ENCODE assay signal across 11 cellular contexts in genomic region chr3:99659032-99659431, GRCh38. TPM values are rescaled to one million over a fixed set of nuclear protein-coding genes. Genes with fewer than 3 reads are reported as not detected.
DNase-seq lines count a peak whose midpoint lies in the region; ATAC-seq and TF ChIP-seq lines count a peak whose summit lies in the region.
"Had no signal": no experiment of that assay in that cellular context is flagged by ENCODE, and none has a peak within 500 bp of the region (broad histone marks: within the 10 kb centered on the region; RNA-seq: fewer than 3 reads in every experiment).

No MANE protein-coding gene starts in this region.

- no peak overlapping the region for H3K4me2 ChIP-seq in H9 (ENCODE audit: insufficient read depth, insufficient read length, low read length)
- H3K4me2 ChIP-seq: KMS-11 had no signal

- H3K27ac ChIP-seq in epithelial cell of prostate = peak overlapping the region; percentile 51
- H3K27ac ChIP-seq in H9 (ENCODE audit: insufficient read length, low read depth, low read length) = no peak overlapping the region
- no peak overlapping the region for H3K27ac ChIP-seq in CD4-positive, alpha-beta T cell (ENCODE audit: low read depth, low read length)
- H3K27ac ChIP-seq: KMS-11 had no signal

- no peak overlapping the region for H3K4me3 ChIP-seq in BJ (ENCODE audit: low read depth, low read length)

- H3K4me1 Mint-ChIP-seq in H9 = peaks cover 8 to 13% of the 10 kb centered on the region in 2 experiments; a peak in 3 of 4 replicates
- H3K4me1 Mint-ChIP-seq in CD4-positive, alpha-beta T cell (ENCODE audit: low read depth) = no peaks in the 10 kb centered on the region
- H3K4me1 Mint-ChIP-seq: activated naive CD4-positive, alpha-beta T cell treated with anti-CD3 and anti-CD28 coated beads, Interleukin-2, amount 10 ng/mL, durations not matched to agents 7 days and 5 days had no signal

- H2AK5ac ChIP-seq in H9 (ENCODE audit: insufficient read length, low read length) = no peak overlapping the region

- H2AFZ ChIP-seq in H9 (ENCODE audit: low read length) = no peak overlapping the region

- no peak overlapping the region for H3K4ac ChIP-seq in H9 (ENCODE audit: low read depth, low read length)

- H3K36me3 ChIP-seq in BJ (ENCODE audit: control insufficient read depth, insufficient read depth, low read length) = no peaks in the 10 kb centered on the region

- POLR2A ChIA-PET in BJ (lab: Charles Lee) = interaction anchor here (1.0 kb wide), 1 partner anchor 22 kb away, joined by 3 read pairs; no protein-coding TSS in a partner anchor
- POLR2A ChIA-PET in CD4-positive, alpha-beta T cell (lab: Charles Lee) = no interaction called here

- H3K9me3 ChIP-seq in H9 (ENCODE audit: control insufficient read depth, low read depth, low read length) = no peaks in the 10 kb centered on the region
- H3K9me3 ChIP-seq in CD4-positive, alpha-beta T cell (ENCODE audit: control insufficient read depth, low read length) = no peaks in the 10 kb centered on the region

- H3K9ac ChIP-seq in H9 (ENCODE audit: extremely low read depth, insufficient read length, low read length) = no peak overlapping the region
- H3K9ac ChIP-seq: KMS-11 had no signal

- H3K23me2 ChIP-seq in H9 (ENCODE audit: insufficient read length, low read depth, low read length, poor library complexity, severe bottlenecking) = no peaks in the 10 kb centered on the region

- H3K27me3 ChIP-seq in BJ (ENCODE audit: control insufficient read depth, insufficient read depth, low read length) (no peaks in the 10 kb centered on the region), H9 (ENCODE audit: insufficient read depth, low read length) (no peaks in the 10 kb centered on the region)
- no peaks in the 10 kb centered on the region for H3K27me3 ChIP-seq in CD4-positive, alpha-beta T cell (ENCODE audit: control insufficient read depth, insufficient read depth, low read length)

- H4K8ac ChIP-seq in H9 (replicated peaks; ENCODE audit: insufficient read length, low read depth, low read length) = no peak overlapping the region

- H3K9me3 Mint-ChIP-seq in H9 = no peaks in the 10 kb centered on the region
- no peaks in the 10 kb centered on the region for H3K9me3 Mint-ChIP-seq in CD4-positive, alpha-beta T cell
- H3K9me3 Mint-ChIP-seq: activated naive CD4-positive, alpha-beta T cell treated with anti-CD3 and anti-CD28 coated beads, Interleukin-2, amount 10 ng/mL, durations not matched to agents 7 days and 5 days had no signal

- no peaks in the 10 kb centered on the region for H4K20me1 ChIP-seq in H9 (ENCODE audit: control insufficient read depth, insufficient read depth, insufficient read length)

- H3K79me1 ChIP-seq in H9 (ENCODE audit: insufficient read depth, low read depth, low read length, poor library complexity, severe bottlenecking) = no peaks in the 10 kb centered on the region

- TF ChIP-seq CTCF in BJ (IDR thresholded peaks at IDR 0.05; ENCODE audit: insufficient read depth, low read depth, low read length) (no peak), H9 (conservative IDR thresholded peaks at IDR 0.05) (no peak)
- TF ChIP-seq CTCF in CD4-positive, alpha-beta T cell (IDR thresholded peaks at IDR 0.05) = no peak

- intact Hi-C loops in CD4-positive, alpha-beta T cell (cut with DNase I, micrococcal nuclease) = no loop called here

- H2BK15ac ChIP-seq in H9 (ENCODE audit: low read depth, low read length) = no peak overlapping the region

- no peak overlapping the region for H3K56ac ChIP-seq in H9 (ENCODE audit: insufficient read length, low read depth, low read length)

- H3K27ac Mint-ChIP-seq in H9 = no peak overlapping the region
- H3K27ac Mint-ChIP-seq in CD4-positive, alpha-beta T cell = no peak overlapping the region
- H3K27ac Mint-ChIP-seq: activated naive CD4-positive, alpha-beta T cell treated with anti-CD3 and anti-CD28 coated beads, Interleukin-2, amount 10 ng/mL, durations not matched to agents 7 days and 5 days had no signal

- DNase-seq in BJ (ENCODE audit: low read depth) = peak; percentile 93
- DNase-seq in MV-4-11 (lab: John Stamatoyannopoulos, UW) = peak; percentile 83
- peak; percentile 85 for DNase-seq in epithelial cell of prostate (ENCODE audit: low read depth, low spot score)
- peak; percentile 100 for DNase-seq in non-pigmented ciliary epithelial cell (ENCODE audit: low read depth)
- DNase-seq in H9 = no peak
- no peak for DNase-seq in CD4-positive, alpha-beta T cell
- DNase-seq in NCI-H2107 (lab: John Stamatoyannopoulos, UW) = no peak
- DNase-seq: activated naive CD4-positive, alpha-beta T cell treated with anti-CD3 and anti-CD28 coated beads, Interleukin-2, amount 10 ng/mL, durations not matched to agents 7 days and 5 days; SW 1271 had no signal

- H2BK5ac ChIP-seq in H9 (ENCODE audit: insufficient read length, low read length) = no peak overlapping the region

- peaks cover 4% of the 10 kb centered on the region for H3K4me1 ChIP-seq in H9 (ENCODE audit: insufficient read depth, low read length)

- H2BK12ac ChIP-seq in H9 (ENCODE audit: insufficient read length, low read depth, low read length) = no peak overlapping the region

- H3K18ac ChIP-seq in H9 (ENCODE audit: insufficient read length, low read depth, low read length) = no peak overlapping the region

- H3K27me3 Mint-ChIP-seq in H9 (ENCODE audit: low read depth) = no peaks in the 10 kb centered on the region
- peaks cover 9% of the 10 kb centered on the region for H3K27me3 Mint-ChIP-seq in CD4-positive, alpha-beta T cell
- H3K27me3 Mint-ChIP-seq: activated naive CD4-positive, alpha-beta T cell treated with anti-CD3 and anti-CD28 coated beads, Interleukin-2, amount 10 ng/mL, durations not matched to agents 7 days and 5 days had no signal

- no peak overlapping the region for H2BK120ac ChIP-seq in H9 (ENCODE audit: low read depth, low read length, poor library complexity, severe bottlenecking)

- no peaks in the 10 kb centered on the region for H3K79me2 ChIP-seq in H9 (ENCODE audit: insufficient read depth, low read length)

- H3K4me3 Mint-ChIP-seq in H9 = no peak overlapping the region
- no peak overlapping the region for H3K4me3 Mint-ChIP-seq in CD4-positive, alpha-beta T cell
- H3K4me3 Mint-ChIP-seq: activated naive CD4-positive, alpha-beta T cell treated with anti-CD3 and anti-CD28 coated beads, Interleukin-2, amount 10 ng/mL, durations not matched to agents 7 days and 5 days had no signal

- no peak for ATAC-seq in HG02571 (IDR thresholded peaks at IDR 0.05; ENCODE audit: unreplicated experiment)
- no peak for ATAC-seq in CD4-positive, alpha-beta T cell (ENCODE audit: poor library complexity)

- H4K5ac ChIP-seq in H9 (ENCODE audit: insufficient read length, low read depth, low read length) = no peak overlapping the region

- CTCF ChIA-PET in BJ (lab: Yijun Ruan, JAX) = interaction anchor here (1.2 to 2.5 kb wide), 2 partner anchors 14 kb away, joined by 3 to 15 read pairs; no protein-coding TSS in a partner anchor
- CTCF ChIA-PET in CD4-positive, alpha-beta T cell (lab: Charles Lee) = interaction anchor here (1.0 kb wide), 1 partner anchor 9 kb away, joined by 3 read pairs; no protein-coding TSS in a partner anchor

- no peak overlapping the region for H3T11ph ChIP-seq in H9 (ENCODE audit: low read length)

- H3K36me3 Mint-ChIP-seq in H9 (ENCODE audit: insufficient read depth in 1 of 3, low read depth in 3 of 3) = no peaks in the 10 kb centered on the region
- H3K36me3 Mint-ChIP-seq in CD4-positive, alpha-beta T cell (ENCODE audit: low read depth) = no peaks in the 10 kb centered on the region
- H3K36me3 Mint-ChIP-seq: activated naive CD4-positive, alpha-beta T cell treated with anti-CD3 and anti-CD28 coated beads, Interleukin-2, amount 10 ng/mL, durations not matched to agents 7 days and 5 days had no signal

- H4K91ac ChIP-seq in H9 (ENCODE audit: insufficient read length, low read depth, low read length) = no peak overlapping the region

- no peak overlapping the region for H2BK20ac ChIP-seq in H9 (ENCODE audit: low read depth, low read length, poor library complexity, severe bottlenecking)

- no CpG with 5 or more reads among the region's 6 CpGs for WGBS in H9 (ENCODE audit: extremely low coverage, insufficient read length, low lambda C conversion rate)

- no peak overlapping the region for H3K14ac ChIP-seq in H9 (ENCODE audit: insufficient read depth, low read length)

- H3K23ac ChIP-seq in H9 (ENCODE audit: insufficient read length, low read depth, low read length) = no peak overlapping the region

RNA-seq across cellular contexts. Expression of gene COL8A1, which starts 20.6 kb away (rescaled TPM):
- polyA plus RNA-seq in BJ (2011; rRNA removed) = 186 and 213 TPM in 2 replicates
- polyA minus RNA-seq in BJ (2011; rRNA and poly(A)+ RNA removed) = 140 and 208 TPM in 2 replicates
- 0.17 and 0.26 TPM in 2 replicates for total RNA-seq in H9 (2021)
- not detected for total RNA-seq in CD4-positive, alpha-beta T cell

Comparison
In these comparisons a context has a peak if more than half of its experiments do, and no peak if none do; other contexts are left out.
1. DNase-seq: peak in BJ (single experiment), MV-4-11 (single experiment), epithelial cell of prostate (single experiment) and non-pigmented ciliary epithelial cell (single experiment); none in H9 (single experiment), CD4-positive, alpha-beta T cell (0 of 10) and NCI-H2107 (single experiment).